24 cellular contexts compared by ENCODE assay signal in genomic region chr7:46355331-46355730, GRCh38.
"Had no signal": no experiment of that assay in that cellular context is flagged by ENCODE, and none has a peak within 500 bp of the region (broad histone marks: within the 10 kb centered on the region; RNA-seq: fewer than 3 reads in every experiment).

No MANE protein-coding gene starts in this region.

- DNase-seq: dermis blood vessel endothelial cell; dorsolateral prefrontal cortex; effector CD4-positive, alpha-beta T cell; effector memory CD4-positive, alpha-beta T cell; foreskin keratinocyte; heart left ventricle; hypothalamus; immature natural killer cell; islet precursor cell; kidney; kidney glomerular epithelial cell; left colon; left lung; left ventricle myocardium superior; lower lobe of right lung; mesenchymal stem cell; midbrain had no signal

- H3K9me3 ChIP-seq: esophagus muscularis mucosa, gastroesophageal sphincter, heart left ventricle, left lung, lower lobe of right lung had no signal

- H3K4me1 ChIP-seq: esophagus muscularis mucosa, gastroesophageal sphincter, heart left ventricle, left lung, lower lobe of right lung had no signal

- H3K27ac Mint-ChIP-seq: immature natural killer cell had no signal

- H3K4me3 ChIP-seq: coronary artery, dorsolateral prefrontal cortex, esophagus muscularis mucosa, gastroesophageal sphincter, heart left ventricle, hepatocyte, left lung, lower lobe of right lung had no signal

- FAIRE-seq: colon, endothelial cell of umbilical vein, frontal cortex, kidney had no signal

- ATAC-seq: foreskin keratinocyte, gastroesophageal sphincter, heart left ventricle, left colon, left lung, left ventricle myocardium superior, lower lobe of right lung had no signal

- H3K36me3 ChIP-seq: esophagus muscularis mucosa, gastroesophageal sphincter, heart left ventricle, left lung, lower lobe of right lung had no signal

- H3K4me1 Mint-ChIP-seq: immature natural killer cell had no signal

- H3K36me3 Mint-ChIP-seq: immature natural killer cell had no signal

- H3K27ac ChIP-seq: coronary artery, dorsolateral prefrontal cortex, esophagus muscularis mucosa, foreskin keratinocyte, gastroesophageal sphincter, heart left ventricle, hepatocyte, left lung, lower lobe of right lung had no signal

- H3K27me3 ChIP-seq: heart left ventricle, hepatocyte, left lung had no signal

- H3K4me3 Mint-ChIP-seq: immature natural killer cell had no signal
